ENCODE assay signal across 8 cellular contexts in genomic region chr1:192531037-192531703, GRCh38. TPM values are rescaled to one million over a fixed set of nuclear protein-coding genes. Genes with fewer than 3 reads are reported as not detected.
DNase-seq lines count a peak whose midpoint lies in the region; ATAC-seq and TF ChIP-seq lines count a peak whose summit lies in the region.
"Not testable (repeated sequence)": the region's sequence is repeated elsewhere in the genome, so short reads cannot be mapped to it uniquely, and the experiment has no call there.

No MANE protein-coding gene starts in this region.

- CTCF ChIA-PET in activated CD4-positive, alpha-beta T cell treated with anti-CD3 and anti-CD28 coated beads, Interleukin-2, amount 10 ng/mL, durations not matched to agents 7 days and 5 days (lab: Charles Lee): not testable (repeated sequence)

- POLR2A ChIA-PET in activated CD4-positive, alpha-beta T cell treated with anti-CD3 and anti-CD28 coated beads, Interleukin-2, amount 10 ng/mL, durations not matched to agents 7 days and 5 days (lab: Charles Lee): not testable (repeated sequence)

- not testable (repeated sequence) for H3K27ac Mint-ChIP-seq in activated CD4-positive, alpha-beta T cell treated with anti-CD3 and anti-CD28 coated beads, Interleukin-2, amount 10 ng/mL, durations not matched to agents 7 days and 5 days

- H3K4me3 ChIP-seq in brain microvascular endothelial cell (ENCODE audit: low read depth, low read length): not testable (repeated sequence)

- H3K36me3 ChIP-seq in brain microvascular endothelial cell (replicated peaks): not testable (repeated sequence)

- H3K27me3 ChIP-seq in brain microvascular endothelial cell (replicated peaks): not testable (repeated sequence)

- in situ Hi-C loops in brain microvascular endothelial cell (cut with HindIII; ENCODE audit: low pct_ligation_motif_present, low sequenced_read_pairs): not testable (repeated sequence)

- H3K36me3 Mint-ChIP-seq in activated CD4-positive, alpha-beta T cell treated with anti-CD3 and anti-CD28 coated beads, Interleukin-2, amount 10 ng/mL, durations not matched to agents 7 days and 5 days (ENCODE audit: low read depth): peaks cover 13% of the 10 kb centered on the region

- not testable (repeated sequence) for H3K27me3 Mint-ChIP-seq in activated CD4-positive, alpha-beta T cell treated with anti-CD3 and anti-CD28 coated beads, Interleukin-2, amount 10 ng/mL, durations not matched to agents 7 days and 5 days

- TF ChIP-seq CTCF in brain microvascular endothelial cell (IDR thresholded peaks at IDR 0.05; ENCODE audit: low read depth, low read length, missing control alignments): not testable (repeated sequence)

- DNase-seq in NCI-H226 (peak; percentile 74), brain microvascular endothelial cell (peak; percentile 93), hepatic stellate cell (ENCODE audit: low spot score) (peak; percentile 16), renal cortical epithelial cell (ENCODE audit: low read depth) (peak; percentile 83), ureter (ENCODE audit: low spot score) (peak; percentile 57)
- peak; percentile 31 for DNase-seq in activated CD4-positive, alpha-beta T cell treated with anti-CD3 and anti-CD28 coated beads, Interleukin-2, amount 10 ng/mL, durations not matched to agents 7 days and 5 days

- peak; percentile 66 for ATAC-seq in GM18511 (IDR thresholded peaks at IDR 0.05; ENCODE audit: unreplicated experiment)
- peak; percentile 65 for ATAC-seq in HG02852 (IDR thresholded peaks at IDR 0.05; ENCODE audit: unreplicated experiment)

- peaks cover 31% of the 10 kb centered on the region for H3K4me1 Mint-ChIP-seq in activated CD4-positive, alpha-beta T cell treated with anti-CD3 and anti-CD28 coated beads, Interleukin-2, amount 10 ng/mL, durations not matched to agents 7 days and 5 days

- not testable (repeated sequence) for H3K4me3 Mint-ChIP-seq in activated CD4-positive, alpha-beta T cell treated with anti-CD3 and anti-CD28 coated beads, Interleukin-2, amount 10 ng/mL, durations not matched to agents 7 days and 5 days

- peak overlapping the region; percentile 54 for H3K27ac ChIP-seq in brain microvascular endothelial cell

- H3K9me3 Mint-ChIP-seq in activated CD4-positive, alpha-beta T cell treated with anti-CD3 and anti-CD28 coated beads, Interleukin-2, amount 10 ng/mL, durations not matched to agents 7 days and 5 days: not testable (repeated sequence)

RNA-seq across cellular contexts. Expression of gene RGS1, which starts 44.4 kb away (rescaled TPM):
- 10 to 100 TPM; 14.2 to 14.8 TPM for total RNA-seq in activated CD4-positive, alpha-beta T cell treated with anti-CD3 and anti-CD28 coated beads, Interleukin-2, amount 10 ng/mL, durations not matched to agents 7 days and 5 days
- total RNA-seq in renal cortical epithelial cell (not detected in 2 replicates), ureter (50.0 TPM)

Comparison
In these comparisons a context has a peak if more than half of its experiments do, and no peak if none do; other contexts are left out.
1. DNase-seq: peak in every context shown above with its lines; median percentile 93 in brain microvascular endothelial cell; 83 in renal cortical epithelial cell; 74 in NCI-H226; 57 in ureter; 31 in activated CD4-positive, alpha-beta T cell treated with anti-CD3 and anti-CD28 coated beads, Interleukin-2, amount 10 ng/mL, durations not matched to agents 7 days and 5 days; 16 in hepatic stellate cell.
2. RNA of gene RGS1, which starts 44.4 kb away (total RNA-seq): 50.0 TPM in ureter (single experiment) and 14.2 to 14.8 TPM in activated CD4-positive, alpha-beta T cell treated with anti-CD3 and anti-CD28 coated beads, Interleukin-2, amount 10 ng/mL, durations not matched to agents 7 days and 5 days; not detected in renal cortical epithelial cell; every median in the first group is over 10 times any median in the second.